8 cellular contexts compared by ENCODE assay signal in genomic region chr3:151227438-151228290, GRCh38. TPM values are rescaled to one million over a fixed set of nuclear protein-coding genes. Genes with fewer than 3 reads are reported as not detected.
DNase-seq lines count a peak whose midpoint lies in the region; ATAC-seq, FAIRE-seq and TF ChIP-seq lines count a peak whose summit lies in the region.

No MANE protein-coding gene starts in this region.

- peak; percentile 87 for ATAC-seq in HG02763 (IDR thresholded peaks at IDR 0.05; ENCODE audit: unreplicated experiment)

- H3K9ac ChIP-seq in mammary epithelial cell (ENCODE audit: insufficient read depth, low read length) (no peak overlapping the region), keratinocyte (ENCODE audit: control insufficient read depth, extremely low read depth, insufficient read depth, low read length) (peak overlapping the region; percentile 39)

- H3K27ac ChIP-seq in mammary epithelial cell (ENCODE audit: insufficient read depth, low read depth, low read length), result no peak overlapping the region
- H3K27ac ChIP-seq in keratinocyte (ENCODE audit: control insufficient read depth, insufficient read depth, low read length), result peak overlapping the region; percentile 59

- H3K4me2 ChIP-seq in mammary epithelial cell (ENCODE audit: insufficient read depth, low read depth, low read length) (peak overlapping the region; percentile 32), keratinocyte (ENCODE audit: control insufficient read depth, extremely low read depth, insufficient read depth, low read depth, low read length) (peak overlapping the region; percentile 67)

- no TSS peak for BruUV-seq in mammary epithelial cell (replicated peaks; lab: Mats Ljungman, UMichigan)

- peak; percentile 86 for TF ChIP-seq CTCF in WI38 (IDR thresholded peaks at IDR 0.05; ENCODE audit: low read depth, low read length)
- TF ChIP-seq CTCF in mammary epithelial cell (conservative IDR thresholded peaks at IDR 0.05 in 1 of 2, IDR thresholded peaks at IDR 0.05 in 1 of 2; ENCODE audit: extremely low read depth in 1 of 2, insufficient read depth in 1 of 2, low read depth in 1 of 2, low read length in 2 of 2), result peak; percentile 91 to 94
- peak; percentile 84 to 92 (median 89) for TF ChIP-seq CTCF in keratinocyte (optimal IDR thresholded peaks at IDR 0.05 in 1 of 3, IDR thresholded peaks at IDR 0.05 in 1 of 3, conservative IDR thresholded peaks at IDR 0.05 in 1 of 3; ENCODE audit: extremely low read depth in 1 of 3, insufficient read depth in 2 of 3, low read length in 3 of 3)

- no peaks in the 10 kb centered on the region for H3K79me2 ChIP-seq in mammary epithelial cell (ENCODE audit: insufficient read depth, low read length)
- H3K79me2 ChIP-seq in keratinocyte (ENCODE audit: control insufficient read depth, insufficient read depth, low read length), result no peaks in the 10 kb centered on the region

- H3K9me3 ChIP-seq in mammary epithelial cell (replicated peaks; ENCODE audit: insufficient read depth, low read length) (no peaks in the 10 kb centered on the region), keratinocyte (ENCODE audit: control insufficient read depth, low read depth, low read length) (no peaks in the 10 kb centered on the region)

- H2AFZ ChIP-seq in mammary epithelial cell (ENCODE audit: low read depth, low read length) (no peak overlapping the region), keratinocyte (ENCODE audit: control insufficient read depth, low read length) (no peak overlapping the region)

- H3K9me1 ChIP-seq in keratinocyte (ENCODE audit: control insufficient read depth, extremely low read depth, insufficient read depth, low read length), result no peaks in the 10 kb centered on the region

- H4K20me1 ChIP-seq in mammary epithelial cell (ENCODE audit: insufficient read depth, low read length), result no peaks in the 10 kb centered on the region
- H4K20me1 ChIP-seq in keratinocyte (ENCODE audit: control insufficient read depth, extremely low read depth, insufficient read depth, low read length), result no peaks in the 10 kb centered on the region

- no peaks in the 10 kb centered on the region for H3K36me3 ChIP-seq in mammary epithelial cell (ENCODE audit: insufficient read depth, low read length)
- H3K36me3 ChIP-seq in keratinocyte (ENCODE audit: control insufficient read depth in 2 of 2, extremely low read depth in 1 of 2, insufficient read depth in 2 of 2, low read length in 2 of 2), result no peaks in the 10 kb centered on the region

- DNase-seq in SHP77 (lab: John Stamatoyannopoulos, UW) (peak; percentile 28 to 49), SHP77 treated with DMSO at 0.1 percent for 48 hours (lab: John Stamatoyannopoulos, UW) (no peak), NCI-H146 (lab: John Stamatoyannopoulos, UW) (peak; percentile 59), mammary epithelial cell (peak; percentile 60), keratinocyte (ENCODE audit: low read depth, low spot score) (peak; percentile 41)
- peak; percentile 85 for DNase-seq in stimulated activated CD4-positive, alpha-beta T cell treated with anti-CD3 and anti-CD28 coated beads, Interleukin-15, amount 100 ng/mL, for 24 hours

- in situ Hi-C loops in mammary epithelial cell (cut with MboI; ENCODE audit: low sequenced_read_pairs in 2 of 2), result no loop called here

- peak; percentile 76 for FAIRE-seq in keratinocyte (lab: Jason Lieb, UNC)

- H3K4me1 ChIP-seq in mammary epithelial cell (ENCODE audit: insufficient read depth, low read length), result peaks cover 27% of the 10 kb centered on the region
- H3K4me1 ChIP-seq in keratinocyte (ENCODE audit: control insufficient read depth, extremely low read depth, insufficient read depth, low read length), result peaks cover 31% of the 10 kb centered on the region

- 37% methylated on average over 9 of the region's 9 CpGs for WGBS in mammary epithelial cell (ENCODE audit: low coverage, missing lambda C conversion rate)

- intact Hi-C loops in mammary epithelial cell (cut with micrococcal nuclease), result loop anchor here (1.0 to 5.0 kb wide), 6 partner anchors 56 to 690 kb away; partner anchors contain the start of gene P2RY13

- dilution Hi-C loops in mammary epithelial cell (cut with HindIII; ENCODE audit: low sequenced_read_pairs) (no loop called here), keratinocyte (cut with MboI; ENCODE audit: extremely low pct_ligation_motif_present, low sequenced_read_pairs) (no loop called here)

- H3K27me3 ChIP-seq in mammary epithelial cell (ENCODE audit: insufficient read depth, low read length), result no peaks in the 10 kb centered on the region
- H3K27me3 ChIP-seq in keratinocyte (ENCODE audit: control insufficient read depth, extremely low read depth, insufficient read depth, low read length), result no peaks in the 10 kb centered on the region

- no peak overlapping the region for H3K4me3 ChIP-seq in WI38 (ENCODE audit: low read depth, low read length)
- no peak overlapping the region for H3K4me3 ChIP-seq in mammary epithelial cell (replicated peaks in 1 of 3; ENCODE audit: insufficient read depth in 1 of 3, low read depth in 2 of 3, low read length in 3 of 3)
- no peak overlapping the region for H3K4me3 ChIP-seq in keratinocyte (ENCODE audit: control insufficient read depth in 2 of 3, extremely low read depth in 1 of 3, insufficient read depth in 2 of 3, low read depth in 1 of 3, low read length in 3 of 3)

- CTCF ChIA-PET in mammary epithelial cell (lab: Charles Lee; ENCODE audit: low non-redundant PET), result interaction anchor here (0.7 kb wide), 1 partner anchor 59 kb away, joined by 3 read pairs; no protein-coding TSS in a partner anchor

RNA-seq across cellular contexts. Expression of gene GPR171, which starts 24.6 kb away (rescaled TPM):
- not detected for total RNA-seq in mammary epithelial cell
- polyA plus RNA-seq in mammary epithelial cell, result not detected
- polyA minus RNA-seq in mammary epithelial cell, result not detected
- not detected in 3 replicates for polyA plus RNA-seq in keratinocyte
- polyA plus RNA-seq in keratinocyte (2011; ENCODE audit: low read depth), result not detected
- not detected in 2 replicates for polyA plus RNA-seq in keratinocyte (2011; cell fraction: cytosol; rRNA removed)
- not detected in 2 replicates for polyA plus RNA-seq in keratinocyte (2011; cell fraction: nucleus; rRNA removed)
- polyA plus RNA-seq in keratinocyte (2012; ENCODE audit: low replicate concordance), result not detected in 2 replicates
- polyA minus RNA-seq in keratinocyte, result not detected in 3 replicates
- polyA minus RNA-seq in keratinocyte (2011; cell fraction: cytosol; rRNA and poly(A)+ RNA removed), result not detected
- not detected in 2 replicates for polyA minus RNA-seq in keratinocyte (2011; cell fraction: nucleus; rRNA and poly(A)+ RNA removed)

RNA-seq across cellular contexts. Expression of gene P2RY14, which starts 50.7 kb away (rescaled TPM):
- total RNA-seq in mammary epithelial cell, result not detected
- polyA plus RNA-seq in mammary epithelial cell (not detected), keratinocyte (not detected in 3 replicates)
- polyA minus RNA-seq in mammary epithelial cell (not detected), keratinocyte (not detected in 3 replicates)
- not detected for polyA plus RNA-seq in keratinocyte (2011; ENCODE audit: low read depth)
- not detected in 2 replicates for polyA plus RNA-seq in keratinocyte (2011; cell fraction: cytosol; rRNA removed)
- polyA plus RNA-seq in keratinocyte (2011; cell fraction: nucleus; rRNA removed), result not detected in 2 replicates
- 0.13 TPM in 1 of 2 replicates, not detected in the other for polyA plus RNA-seq in keratinocyte (2012; ENCODE audit: low replicate concordance)
- polyA minus RNA-seq in keratinocyte (2011; cell fraction: cytosol; rRNA and poly(A)+ RNA removed), result not detected
- not detected in 2 replicates for polyA minus RNA-seq in keratinocyte (2011; cell fraction: nucleus; rRNA and poly(A)+ RNA removed)
